8 cellular contexts compared by ENCODE assay signal in the genomic region with DNA sequence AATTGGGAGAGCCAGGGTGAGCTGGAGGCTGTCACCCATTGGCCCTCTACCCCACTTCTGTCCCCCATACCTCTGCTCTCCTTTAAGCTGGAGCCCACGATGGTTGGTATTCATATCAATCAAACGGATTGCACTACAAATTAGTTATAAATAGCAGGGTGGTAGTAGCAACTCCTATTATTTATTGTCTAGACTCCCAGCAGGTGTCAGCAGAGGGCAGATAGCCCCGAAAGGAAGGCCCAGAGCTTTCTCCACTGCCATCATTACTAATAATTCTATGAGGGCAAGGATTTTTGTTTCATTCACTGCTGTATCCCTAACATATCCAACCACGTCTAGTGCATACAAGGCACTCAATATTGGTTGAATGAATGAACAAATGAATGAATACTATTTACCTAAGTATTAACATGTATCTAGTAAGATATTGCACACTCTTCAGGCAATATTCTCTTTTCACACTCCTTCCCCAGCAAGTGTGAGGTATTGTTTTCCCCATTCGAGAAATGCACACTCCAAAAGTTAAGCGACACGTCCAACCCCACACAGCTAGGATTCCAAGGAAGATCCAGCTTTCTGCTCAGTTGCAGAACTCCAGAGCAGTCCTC. TPM values are rescaled to one million over a fixed set of nuclear protein-coding genes. Genes with fewer than 3 reads are reported as not detected.
DNase-seq lines count a peak whose midpoint lies in the region; ATAC-seq and TF ChIP-seq lines count a peak whose summit lies in the region.

No MANE protein-coding gene starts in this region.

- H3K36me3 ChIP-seq in GM06990 (ENCODE audit: control insufficient read depth, insufficient read depth, low read length) = no peaks in the 10 kb centered on the region
- H3K36me3 ChIP-seq in OCI-LY7 (ENCODE audit: insufficient read depth, low read length) = no peaks in the 10 kb centered on the region

- BruUV-seq in OCI-LY7 (replicated peaks; lab: Mats Ljungman, UMichigan) = no TSS peak

- H3K27me3 ChIP-seq in AG04450 (ENCODE audit: control insufficient read depth, insufficient read depth, low read length) (peaks cover 30% of the 10 kb centered on the region), GM06990 (replicated peaks; ENCODE audit: control insufficient read depth, insufficient read depth, low read length) (no peaks in the 10 kb centered on the region; the same call in 1 of the 2 replicates)

- intact Hi-C loops in OCI-LY7 (cut with micrococcal nuclease; ENCODE audit: unreplicated experiment) = no loop called here

- no peaks in the 10 kb centered on the region for H3K9me3 Mint-ChIP-seq in osteocyte (ENCODE audit: unreplicated experiment)

- H3K79me2 ChIP-seq in OCI-LY7 (ENCODE audit: insufficient read depth, low read depth, low read length) = no peaks in the 10 kb centered on the region

- H4K20me1 ChIP-seq in OCI-LY7 (ENCODE audit: insufficient read depth, low read length) = no peaks in the 10 kb centered on the region

- POLR2A ChIA-PET in AG04450 (lab: Yijun Ruan, JAX) = interaction anchor here (1.0 kb wide), 1 partner anchor 42 kb away, joined by 10 read pairs; a partner anchor contains a TSS
- POLR2A ChIA-PET in OCI-LY7 (lab: Charles Lee) = no interaction called here

- no peak for DNase-seq in AG04450 (ENCODE audit: low read depth, low spot score)
- no peak for DNase-seq in GM06990 (ENCODE audit: extremely low read depth, insufficient read length)
- DNase-seq in OCI-LY7 (ENCODE audit: low spot score) = peak; percentile 46
- DNase-seq in dermis blood vessel endothelial cell = peak; percentile 74
- DNase-seq in osteocyte (ENCODE audit: extremely low spot score, unreplicated experiment) = no peak
- no peak for DNase-seq in activated CD8-positive, alpha-beta memory T cell treated with anti-CD3 and anti-CD28 coated beads, Interleukin-2, amount 50 U/mL, for 4 hours

- no peaks in the 10 kb centered on the region for H3K36me3 Mint-ChIP-seq in osteocyte (ENCODE audit: unreplicated experiment)

- peaks cover 20% of the 10 kb centered on the region for H3K4me1 Mint-ChIP-seq in osteocyte (ENCODE audit: unreplicated experiment)

- no peak overlapping the region for H2AFZ ChIP-seq in OCI-LY7 (ENCODE audit: low read length)

- no peak overlapping the region for H3K4me3 Mint-ChIP-seq in osteocyte (ENCODE audit: unreplicated experiment)

- ATAC-seq in GM19397 (IDR thresholded peaks at IDR 0.05; ENCODE audit: unreplicated experiment) (no peak), GM21526 (IDR thresholded peaks at IDR 0.05; ENCODE audit: low FRiP score, unreplicated experiment) (no peak)

- H3K27me3 Mint-ChIP-seq in osteocyte (ENCODE audit: unreplicated experiment) = peaks cover 2% of the 10 kb centered on the region

- TF ChIP-seq CTCF in AG04450 (IDR thresholded peaks at IDR 0.05; ENCODE audit: low read depth, low read length) (peak; percentile 72), GM06990 (IDR thresholded peaks at IDR 0.05; ENCODE audit: insufficient read depth, low read length, poor library complexity, severe bottlenecking) (peak; percentile 43), OCI-LY7 (conservative IDR thresholded peaks at IDR 0.05; ENCODE audit: low read length) (peak; percentile 75), osteocyte (IDR thresholded peaks at IDR 0.05) (peak; percentile 70)

- H3K4me3 ChIP-seq in AG04450 (ENCODE audit: low read depth, low read length) (no peak overlapping the region), GM06990 (replicated peaks; ENCODE audit: low read depth, low read length) (no peak overlapping the region), OCI-LY7 (ENCODE audit: low read depth, low read length, poor library complexity, severe bottlenecking) (no peak overlapping the region)

- no peak overlapping the region for H3K4me2 ChIP-seq in OCI-LY7 (ENCODE audit: low read length)

- CTCF ChIA-PET in AG04450 (lab: Charles Lee) (interaction anchor here (0.5 to 13.6 kb wide), 15 partner anchors 10 to 157 kb away, joined by 3 to 478 read pairs (median 4); a partner anchor contains a TSS), OCI-LY7 (lab: Charles Lee; ENCODE audit: unreplicated experiment) (no interaction called here)

- no peaks in the 10 kb centered on the region for H3K9me2 ChIP-seq in OCI-LY7 (ENCODE audit: insufficient read depth, low read length)

- H3K9me3 ChIP-seq in AG04450 (ENCODE audit: control insufficient read depth, insufficient read depth, low read length) (no peaks in the 10 kb centered on the region; the same call in 1 of the 2 replicates), OCI-LY7 (ENCODE audit: low read length) (no peaks in the 10 kb centered on the region)

- H3K4me1 ChIP-seq in OCI-LY7 (ENCODE audit: insufficient read depth, low read length, poor library complexity, severe bottlenecking) = peaks cover 9% of the 10 kb centered on the region

- H3K27ac ChIP-seq in AG04450 (ENCODE audit: low read depth, low read length) = no peak overlapping the region
- H3K27ac ChIP-seq in OCI-LY7 (ENCODE audit: low read depth, low read length, poor library complexity, severe bottlenecking) = no peak overlapping the region

- no peak overlapping the region for H3K27ac Mint-ChIP-seq in osteocyte (ENCODE audit: unreplicated experiment)

RNA-seq across cellular contexts. Expression of a gene that starts 6.3 kb away (rescaled TPM):
- polyA plus RNA-seq in AG04450 (2011; rRNA removed) = not detected in 2 replicates
- not detected in 2 replicates for polyA minus RNA-seq in AG04450 (2011; rRNA and poly(A)+ RNA removed)
- total RNA-seq in OCI-LY7 (2014; rRNA removed; shearing (Covaris generic)) = not detected in 2 replicates
- total RNA-seq in OCI-LY7 (2022) = not detected in 2 replicates
- not detected in 2 replicates for total RNA-seq in dermis blood vessel endothelial cell
- total RNA-seq in osteocyte = not detected in 2 replicates

RNA-seq across cellular contexts. Expression of a gene that starts 14.0 kb away (rescaled TPM):
- polyA plus RNA-seq in AG04450 (2011; rRNA removed) = not detected in 2 replicates
- polyA minus RNA-seq in AG04450 (2011; rRNA and poly(A)+ RNA removed) = not detected in 2 replicates
- total RNA-seq in OCI-LY7 (2014; rRNA removed; shearing (Covaris generic)) = not detected in 2 replicates
- total RNA-seq in OCI-LY7 (2022) = 0.21 TPM in 1 of 2 replicates, not detected in the other
- 0.05 and 0.17 TPM in 2 replicates for total RNA-seq in dermis blood vessel endothelial cell
- not detected in 2 replicates for total RNA-seq in osteocyte

RNA-seq across cellular contexts. Expression of a gene that starts 28.4 kb away (rescaled TPM):
- 0.15 and 0.17 TPM in 2 replicates for polyA plus RNA-seq in AG04450 (2011; rRNA removed)
- polyA minus RNA-seq in AG04450 (2011; rRNA and poly(A)+ RNA removed) = 0.70 TPM in 1 of 2 replicates, not detected in the other
- total RNA-seq in OCI-LY7 (2014; rRNA removed; shearing (Covaris generic)) = not detected in 2 replicates
- total RNA-seq in OCI-LY7 (2022) = not detected in 2 replicates
- 14.1 and 38.1 TPM in 2 replicates for total RNA-seq in dermis blood vessel endothelial cell
- 0.73 and 0.75 TPM in 2 replicates for total RNA-seq in osteocyte

RNA-seq across cellular contexts. Expression of a gene that starts 35.6 kb away (rescaled TPM):
- polyA plus RNA-seq in AG04450 (2011; rRNA removed) = 3.3 and 4.3 TPM in 2 replicates
- 8.0 and 11.4 TPM in 2 replicates for polyA minus RNA-seq in AG04450 (2011; rRNA and poly(A)+ RNA removed)
- total RNA-seq in OCI-LY7 (2014; rRNA removed; shearing (Covaris generic)) = not detected in 2 replicates
- not detected in 2 replicates for total RNA-seq in OCI-LY7 (2022)
- total RNA-seq in dermis blood vessel endothelial cell = under 0.01 and 0.09 TPM in 2 replicates
- 15.6 and 16.2 TPM in 2 replicates for total RNA-seq in osteocyte

RNA-seq across cellular contexts. Expression of a gene that starts 42.3 kb away (rescaled TPM):
- polyA plus RNA-seq in AG04450 (2011; rRNA removed) = 51.6 and 66.1 TPM in 2 replicates
- polyA minus RNA-seq in AG04450 (2011; rRNA and poly(A)+ RNA removed) = 45.4 and 74.0 TPM in 2 replicates
- 61.9 and 65.9 TPM in 2 replicates for total RNA-seq in OCI-LY7 (2014; rRNA removed; shearing (Covaris generic))
- 256 and 279 TPM in 2 replicates for total RNA-seq in OCI-LY7 (2022)
- total RNA-seq in dermis blood vessel endothelial cell = 68.1 and 115 TPM in 2 replicates
- total RNA-seq in osteocyte = 157 and 170 TPM in 2 replicates

Comparison
In these comparisons a context has a peak if more than half of its experiments do, and no peak if none do; other contexts are left out.
1. DNase-seq: peak in OCI-LY7 (single experiment) and dermis blood vessel endothelial cell (single experiment); none in AG04450 (single experiment), GM06990 (single experiment), osteocyte (single experiment) and activated CD8-positive, alpha-beta memory T cell treated with anti-CD3 and anti-CD28 coated beads, Interleukin-2, amount 50 U/mL, for 4 hours (single experiment).
2. Peak in every context shown above with its lines, with median percentiles within 50 percentile points of each other: CTCF ChIP-seq.